In genomic region chr6:170045981-170046667, GRCh38 we compare ENCODE assay signal across 20 cellular contexts.
A peak's percentile ranks its signal among the peaks of the same experiment; 100 is the strongest.
DNase-seq lines count a peak whose midpoint lies in the region; ATAC-seq, FAIRE-seq and TF ChIP-seq lines count a peak whose summit lies in the region.
"Had no signal": no experiment of that assay in that cellular context is flagged by ENCODE, and none has a peak within 500 bp of the region (broad histone marks: within the 10 kb centered on the region; RNA-seq: fewer than 3 reads in every experiment).

No MANE protein-coding gene starts in this region.

- ATAC-seq in Right ventricle myocardium superior (ENCODE audit: poor library complexity): peak; percentile 18
- ATAC-seq: body of pancreas, WTC11 had no signal

- FAIRE-seq in urothelium cell line (lab: Jason Lieb, UNC): peak; percentile 98
- FAIRE-seq: G401.6 had no signal

- no peak overlapping the region for H3K27ac Mint-ChIP-seq in chondrocyte (ENCODE audit: unreplicated experiment)
- H3K27ac Mint-ChIP-seq: CD4-positive, alpha-beta memory T cell; WTC11 had no signal

- H3K4me3 Mint-ChIP-seq in chondrocyte (ENCODE audit: unreplicated experiment): no peak overlapping the region
- H3K4me3 Mint-ChIP-seq: CD4-positive, alpha-beta memory T cell; WTC11 had no signal

- intact Hi-C loops in Right ventricle myocardium superior (cut with DNase I): loop anchor here (5.0 kb wide), 2 partner anchors 86 to 241 kb away; no protein-coding TSS in a partner anchor

- peaks cover 8% of the 10 kb centered on the region for H3K27me3 Mint-ChIP-seq in chondrocyte (ENCODE audit: low read depth)

- no peaks in the 10 kb centered on the region for H3K9me3 Mint-ChIP-seq in chondrocyte (ENCODE audit: low read depth)
- H3K9me3 Mint-ChIP-seq: CD4-positive, alpha-beta memory T cell had no signal

- no peak for TF ChIP-seq CTCF in chondrocyte (IDR thresholded peaks at IDR 0.05)

- no peaks in the 10 kb centered on the region for H3K36me3 Mint-ChIP-seq in chondrocyte (ENCODE audit: low read depth)
- H3K36me3 Mint-ChIP-seq: CD4-positive, alpha-beta memory T cell had no signal

- no peaks in the 10 kb centered on the region for H3K4me1 Mint-ChIP-seq in chondrocyte (ENCODE audit: low read depth)

- DNase-seq in chondrocyte (ENCODE audit: low spot score) (peak; percentile 85), Right ventricle myocardium superior (peak; percentile 49), mesenteric fat pad (ENCODE audit: low spot score) (peak; percentile 79), urothelium cell line (ENCODE audit: low spot score) (no peak), NCI-H128 (lab: John Stamatoyannopoulos, UW; ENCODE audit: unreplicated experiment) (no peak), KG1 (lab: John Stamatoyannopoulos, UW) (no peak), epidermal melanocyte (ENCODE audit: insufficient read length, low spot score) (no peak)
- DNase-seq: CD4-positive, alpha-beta memory T cell; DMS 273 treated with DMSO at 0.1 percent for 48 hours; HCEC 1CT; MG63; NCI-H1436; NCI-H524 treated with DMSO at 0.1 percent for 48 hours; RPMI8226; stimulated activated CD8-positive, alpha-beta memory T cell treated with anti-CD3 and anti-CD28 coated beads, Interleukin-4, amount 100 ng/mL, for 48 hours; substantia nigra; T1000 had no signal

Comparison
In these comparisons a context has a peak if more than half of its experiments do, and no peak if none do; other contexts are left out.
1. DNase-seq: peak in chondrocyte (single experiment), Right ventricle myocardium superior (single experiment) and mesenteric fat pad (single experiment); none in urothelium cell line (single experiment), NCI-H128 (single experiment), KG1 (single experiment) and epidermal melanocyte (single experiment).